Comparison of ENCODE assay signal across 12 cellular contexts in genomic region chr3:107796786-107797185, GRCh38.
DNase-seq lines count a peak whose midpoint lies in the region; ATAC-seq lines count a peak whose summit lies in the region.
"Had no signal": no experiment of that assay in that cellular context is flagged by ENCODE, and none has a peak within 500 bp of the region (broad histone marks: within the 10 kb centered on the region; RNA-seq: fewer than 3 reads in every experiment).

No MANE protein-coding gene starts in this region.

- DNase-seq in SIG-M5 treated with dmso at 0.1 percent for 504 hours (lab: John Stamatoyannopoulos, UW; ENCODE audit: unreplicated experiment), result peak; percentile 41
- no peak for DNase-seq in SIG-M5 (lab: John Stamatoyannopoulos, UW)
- DNase-seq in OCI-M1 (lab: John Stamatoyannopoulos, UW), result peak; percentile 65
- DNase-seq in fibroblast of peridontal ligament (ENCODE audit: extremely low read depth), result peak; percentile 63
- DNase-seq in stimulated activated CD4-positive, alpha-beta T cell treated with anti-CD3 and anti-CD28 coated beads, Interleukin-2, amount 100 ng/mL, for 24 hours, result no peak
- no peak for DNase-seq in NCI-H1417 (lab: John Stamatoyannopoulos, UW)
- DNase-seq in nucleus accumbens (lab: John Stamatoyannopoulos, UW), result no peak
- DNase-seq: activated effector memory CD4-positive, alpha-beta T cell treated with anti-CD3 and anti-CD28 coated beads, Interleukin-2, amount 50 U/mL, for 16 hours; BE2C; gastrocnemius medialis; NCI-H1436 had no signal

- ATAC-seq in HG03354 (IDR thresholded peaks at IDR 0.05; ENCODE audit: poor library complexity, severe bottlenecking, unreplicated experiment), result no peak
- ATAC-seq: gastrocnemius medialis had no signal

Comparison
In these comparisons a context has a peak if more than half of its experiments do, and no peak if none do; other contexts are left out.
1. DNase-seq: peak in SIG-M5 treated with dmso at 0.1 percent for 504 hours (single experiment), OCI-M1 (single experiment) and fibroblast of peridontal ligament (single experiment); none in SIG-M5 (single experiment), stimulated activated CD4-positive, alpha-beta T cell treated with anti-CD3 and anti-CD28 coated beads, Interleukin-2, amount 100 ng/mL, for 24 hours (0 of 2), NCI-H1417 (0 of 3) and nucleus accumbens (0 of 56).